In genomic region chr3:129834580-129834979, GRCh38 we compare ENCODE assay signal across 20 cellular contexts.
"Had no signal": no experiment of that assay in that cellular context is flagged by ENCODE, and none has a peak within 500 bp of the region (broad histone marks: within the 10 kb centered on the region; RNA-seq: fewer than 3 reads in every experiment).

No MANE protein-coding gene starts in this region.

- H3K27ac ChIP-seq: ascending aorta, heart right ventricle, sigmoid colon, upper lobe of left lung had no signal

- H3K9me3 ChIP-seq: ascending aorta, heart right ventricle, sigmoid colon, upper lobe of left lung had no signal

- H3K4me3 ChIP-seq: ascending aorta, heart right ventricle, sigmoid colon, upper lobe of left lung had no signal

- H3K4me3 Mint-ChIP-seq: activated CD4-positive, alpha-beta memory T cell treated with anti-CD3 and anti-CD28 coated beads, Interleukin-2, amount 10 ng/mL, durations not matched to agents 7 days and 5 days; memory B cell; T-helper 1 cell treated with Interleukin-12 subunit alpha and Interleukin-12 subunit beta and Interleukin-4 antibody, amounts not matched to agents 30 μg/mL and 1 μg/mL, for 36 hours had no signal

- ATAC-seq: activated naive CD4-positive, alpha-beta T cell treated with anti-CD3 and anti-CD28 coated beads, Interleukin-2, amount 50 U/mL, for 72 hours; heart right ventricle; left cardiac atrium; stimulated activated naive CD8-positive, alpha-beta T cell treated with anti-CD3 and anti-CD28 coated beads, Interleukin-15, Interleukin-2, amounts not matched to agents 100 U/mL and 50 U/mL, for 24 hours had no signal

- H3K27me3 Mint-ChIP-seq: activated CD4-positive, alpha-beta memory T cell treated with anti-CD3 and anti-CD28 coated beads, Interleukin-2, amount 10 ng/mL, durations not matched to agents 7 days and 5 days; memory B cell had no signal

- H3K9me3 Mint-ChIP-seq: activated CD4-positive, alpha-beta memory T cell treated with anti-CD3 and anti-CD28 coated beads, Interleukin-2, amount 10 ng/mL, durations not matched to agents 7 days and 5 days; activated naive CD4-positive, alpha-beta T cell treated with anti-CD3 and anti-CD28 coated beads, Interleukin-2, amount 50 U/mL, for 72 hours; memory B cell; T-helper 1 cell treated with Interleukin-12 subunit alpha and Interleukin-12 subunit beta and Interleukin-4 antibody, amounts not matched to agents 30 μg/mL and 1 μg/mL, for 36 hours had no signal

- H3K27me3 ChIP-seq: ascending aorta, heart right ventricle, sigmoid colon, upper lobe of left lung had no signal

- H3K27ac Mint-ChIP-seq: activated CD4-positive, alpha-beta memory T cell treated with anti-CD3 and anti-CD28 coated beads, Interleukin-2, amount 10 ng/mL, durations not matched to agents 7 days and 5 days; activated naive CD4-positive, alpha-beta T cell treated with anti-CD3 and anti-CD28 coated beads, Interleukin-2, amount 50 U/mL, for 72 hours; memory B cell; T-helper 1 cell treated with Interleukin-12 subunit alpha and Interleukin-12 subunit beta and Interleukin-4 antibody, amounts not matched to agents 30 μg/mL and 1 μg/mL, for 36 hours had no signal

- DNase-seq: activated CD4-positive, alpha-beta memory T cell treated with anti-CD3 and anti-CD28 coated beads, Interleukin-2, amount 10 ng/mL, durations not matched to agents 7 days and 5 days; activated CD4-positive, alpha-beta T cell treated with anti-CD3 and anti-CD28 coated beads for 48 hours; activated gamma-delta T cell treated with Interleukin-2 at 50 U/mL for 16 hours; activated T-cell treated with anti-CD3 and anti-CD28 coated beads for 4 hours; central memory CD4-positive, alpha-beta T cell; effector memory CD4-positive, alpha-beta T cell; heart right ventricle; islet precursor cell; left cardiac atrium; occipital lobe; posterior cingulate gyrus; retina; sigmoid colon; stimulated activated CD4-positive, alpha-beta T cell treated with anti-CD3 and anti-CD28 coated beads, Interleukin-4, amount 100 ng/mL, for 4 hours; stimulated activated naive CD8-positive, alpha-beta T cell treated with anti-CD3 and anti-CD28 coated beads, Interleukin-15, Interleukin-2, amounts not matched to agents 100 U/mL and 50 U/mL, for 24 hours; upper lobe of left lung had no signal

- H3K36me3 ChIP-seq: ascending aorta, sigmoid colon, upper lobe of left lung had no signal
